Comparison of ENCODE assay signal across 8 cellular contexts in genomic region chr19:14784730-14785101, GRCh38. TPM values are rescaled to one million over a fixed set of nuclear protein-coding genes. Genes with fewer than 3 reads are reported as not detected.
DNase-seq lines count a peak whose midpoint lies in the region; ATAC-seq, FAIRE-seq and TF ChIP-seq lines count a peak whose summit lies in the region.
"Not testable (repeated sequence)": the region's sequence is repeated elsewhere in the genome, so short reads cannot be mapped to it uniquely, and the experiment has no call there.

No MANE protein-coding gene starts in this region.

- not testable (repeated sequence) for H3K9me2 ChIP-seq in PC-3 (replicated peaks; ENCODE audit: low read length)

- not testable (repeated sequence) for H3F3A ChIP-seq in PC-3 (ENCODE audit: low read length, unreplicated experiment)

- H3K4me2 ChIP-seq in PC-3 (ENCODE audit: low read length) = peak overlapping the region; percentile 71

- not testable (repeated sequence) for DNase-seq in GM12892 (ENCODE audit: insufficient read length); effector memory CD8-positive, alpha-beta T cell
- DNase-seq in PC-3 (peak; percentile 65), left colon (peak; percentile 36 to 54), psoas muscle (peak; percentile 59 to 77), aorta (peak; percentile 79 to 89)
- peak; percentile 67 for DNase-seq in activated CD8-positive, alpha-beta memory T cell treated with anti-CD3 and anti-CD28 coated beads, Interleukin-2, amount 50 U/mL, for 48 hours

- H3K79me2 ChIP-seq in PC-3 (ENCODE audit: low read length) = not testable (repeated sequence)

- peak; percentile 24 for FAIRE-seq in GM12892 (lab: Jason Lieb, UNC)

- BruUV-seq in PC-3 (replicated peaks; lab: Mats Ljungman, UMichigan) = not testable (repeated sequence)

- peaks cover 0 to 18% of the 10 kb centered on the region in 2 donors for H3K4me1 Mint-ChIP-seq in effector memory CD8-positive, alpha-beta T cell (ENCODE audit: low read depth in 2 of 2)

- H3K27ac Mint-ChIP-seq in effector memory CD8-positive, alpha-beta T cell = peak overlapping the region in 1 of 2 donors; percentile 59

- peak overlapping the region; percentile 57 for H3K9ac ChIP-seq in PC-3 (ENCODE audit: low read length)

- H3K36me3 ChIP-seq in PC-3 (ENCODE audit: low read depth, low read length); psoas muscle (ENCODE audit: insufficient read depth in 1 of 2, low read depth in 1 of 2); aorta (ENCODE audit: control insufficient read depth in 1 of 2, insufficient read depth in 2 of 2, low read length in 1 of 2): not testable (repeated sequence)

- not testable (repeated sequence) for H3K36me3 Mint-ChIP-seq in effector memory CD8-positive, alpha-beta T cell (ENCODE audit: insufficient read depth)

- POLR2A ChIA-PET in PC-3 (lab: Charles Lee; ENCODE audit: unreplicated experiment) = not testable (repeated sequence)

- H3K27ac ChIP-seq in PC-3 (ENCODE audit: low read length) = peak overlapping the region; percentile 81
- not testable (repeated sequence) for H3K27ac ChIP-seq in psoas muscle; aorta (ENCODE audit: low read depth in 1 of 2, low read length in 2 of 2)

- not testable (repeated sequence) for H3K4me3 Mint-ChIP-seq in effector memory CD8-positive, alpha-beta T cell

- ATAC-seq in HG03175 (IDR thresholded peaks at IDR 0.05; ENCODE audit: unreplicated experiment) (peak; percentile 55), PC-3 (peak; percentile 49), left colon (peak; percentile 21), psoas muscle (peak; percentile 27 to 65 (median 51)), aorta (ENCODE audit: low FRiP score) (peak; percentile 56)
- peak; percentile 44 for ATAC-seq in effector memory CD8-positive, alpha-beta T cell (replicated peaks)

- 37 to 45% (median 42%) methylated on average over 9 of the region's 10 CpGs for WGBS in psoas muscle, 3 donors
- 52 to 64% methylated on average over 9 of the region's 10 CpGs for WGBS in aorta, 2 donors

- peaks cover 12% of the 10 kb centered on the region for H3K4me1 ChIP-seq in PC-3 (ENCODE audit: insufficient read depth, low read length)
- H3K4me1 ChIP-seq in psoas muscle; aorta (ENCODE audit: control insufficient read depth in 1 of 2, insufficient read depth in 2 of 2, low read length in 2 of 2): not testable (repeated sequence)

- intact Hi-C loops in PC-3 (cut with micrococcal nuclease); left colon (cut with DNase I, micrococcal nuclease); psoas muscle (cut with DNase I); aorta (cut with DNase I): not testable (repeated sequence)

- not testable (repeated sequence) for H3K9me3 ChIP-seq in PC-3 (ENCODE audit: low read length); psoas muscle; aorta (ENCODE audit: control insufficient read depth, low read length)

- H3K9me3 Mint-ChIP-seq in effector memory CD8-positive, alpha-beta T cell = not testable (repeated sequence)

- H3K27me3 ChIP-seq in PC-3 (ENCODE audit: low read length); psoas muscle (ENCODE audit: insufficient read depth in 3 of 3, low read length in 2 of 3); aorta (ENCODE audit: control insufficient read depth in 1 of 2, insufficient read depth in 2 of 2, low read length in 1 of 2): not testable (repeated sequence)

- CTCF ChIA-PET in PC-3 (lab: Charles Lee) = interaction anchor here (0.7 kb wide), 1 partner anchor 211 kb away, joined by 3 read pairs; no protein-coding TSS in a partner anchor

- H3K4me3 ChIP-seq in PC-3 (ENCODE audit: low read length) = peak overlapping the region; percentile 43
- H3K4me3 ChIP-seq in psoas muscle; aorta (ENCODE audit: low read length in 2 of 2): not testable (repeated sequence)

- H2AFZ ChIP-seq in PC-3 (ENCODE audit: low read length) = 0 out of 2 replicates have a peak overlapping the region, but pooled peaks have one; percentile 22

- H4K20me1 ChIP-seq in PC-3 (ENCODE audit: low read length) = not testable (repeated sequence)

- not testable (repeated sequence) for TF ChIP-seq CTCF in PC-3 (conservative IDR thresholded peaks at IDR 0.05; ENCODE audit: low read depth, low read length); psoas muscle (IDR thresholded peaks at IDR 0.05)

- H3K27me3 Mint-ChIP-seq in effector memory CD8-positive, alpha-beta T cell = peaks cover 21 to 31% of the 10 kb centered on the region in 2 donors

- not testable (repeated sequence) for TF ChIP-seq POLR2A in GM12892 (IDR thresholded peaks at IDR 0.05; ENCODE audit: low read depth, low read length)

RNA-seq across cellular contexts. Expression of gene ADGRE2, which starts 6.4 kb away (rescaled TPM):
- polyA plus RNA-seq in GM12892 (2012; ENCODE audit: missing spikeins) = 2.8 TPM
- total RNA-seq in PC-3 (2014; rRNA removed) (2.5 and 4.2 TPM in 2 replicates), left colon (1 to 10 TPM; 1.6 to 4.3 TPM), psoas muscle (under 1 TPM; 0.56 to 0.96 (median 0.79) TPM), aorta (1 to 10 TPM; 8.1 to 8.3 TPM)
- polyA plus RNA-seq in psoas muscle (under 1 TPM; 0.12 to 0.19 (median 0.13) TPM), aorta (1 to 10 TPM in 1 of 2 donors, under 1 TPM in 1; 0.23 to 1.1 TPM)

RNA-seq across cellular contexts. Expression of gene OR7A5, which starts 50.3 kb away (rescaled TPM):
- polyA plus RNA-seq in GM12892 (2012; ENCODE audit: missing spikeins) = not detected
- not detected in 2 replicates for total RNA-seq in PC-3 (2014; rRNA removed)
- total RNA-seq in left colon = not detected
- total RNA-seq in psoas muscle = not detected
- under 1 TPM; 0.01 TPM for polyA plus RNA-seq in psoas muscle
- not detected for total RNA-seq in aorta
- polyA plus RNA-seq in aorta = not detected

RNA-seq across cellular contexts. Expression of gene OR7C1, which starts 50.3 kb away (rescaled TPM):
- polyA plus RNA-seq in GM12892 (2012; ENCODE audit: missing spikeins) = 0.04 TPM
- total RNA-seq in PC-3 (2014; rRNA removed) (not detected in 2 replicates), left colon (not detected), psoas muscle (under 1 TPM in 1 of 4 donors, not detected in 3; 0.02 TPM), aorta (not detected)
- polyA plus RNA-seq in psoas muscle (under 1 TPM in 2 of 3 donors, not detected in 1; under 0.01 to 0.04 TPM), aorta (under 1 TPM in 1 of 2 donors, not detected in 1; 0.13 TPM)
